In the genomic region with DNA sequence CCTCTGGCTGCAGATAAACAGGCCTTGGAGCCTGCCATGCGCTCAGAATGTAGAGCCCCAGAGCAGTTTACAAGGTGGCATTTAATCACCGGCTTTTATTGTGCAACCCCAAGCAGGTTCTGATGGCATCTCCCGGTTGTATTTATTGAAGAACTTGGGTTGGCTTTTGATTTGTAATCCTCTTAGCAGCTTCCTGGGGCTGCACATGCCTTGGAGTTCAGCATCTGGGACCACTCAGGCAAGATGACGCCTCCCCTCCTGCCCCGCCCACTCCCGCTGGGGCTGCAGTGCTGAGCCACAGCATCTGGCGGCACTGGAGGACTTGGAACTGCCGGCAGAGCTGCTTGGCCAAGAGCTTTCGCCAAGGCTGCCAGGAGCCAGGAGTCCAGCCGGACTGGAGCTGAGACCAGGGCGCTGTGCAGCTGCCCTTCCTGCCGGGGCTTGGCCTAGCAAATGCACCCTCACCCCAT, we compare ENCODE assay signal across 9 cellular contexts. TPM values are rescaled to one million over a fixed set of nuclear protein-coding genes. Genes with fewer than 3 reads are reported as not detected.
DNase-seq lines count a peak whose midpoint lies in the region; ATAC-seq and TF ChIP-seq lines count a peak whose summit lies in the region.
"Had no signal": no experiment of that assay in that cellular context is flagged by ENCODE, and none has a peak within 500 bp of the region (broad histone marks: within the 10 kb centered on the region; RNA-seq: fewer than 3 reads in every experiment).

No MANE protein-coding gene starts in this region.

- TF ChIP-seq CTCF in DND-41 (IDR thresholded peaks at IDR 0.05; ENCODE audit: borderline replicate concordance, extremely low read depth, low read length, poor library complexity, severe bottlenecking) = no peak

- H3K27me3 ChIP-seq in DND-41 (ENCODE audit: insufficient read depth, low read length, poor library complexity) = no peaks in the 10 kb centered on the region

- no peaks in the 10 kb centered on the region for H4K20me1 ChIP-seq in DND-41 (ENCODE audit: insufficient read depth, low read length)

- H3K9ac ChIP-seq in DND-41 (ENCODE audit: low read depth, low read length) = no peak overlapping the region
- no peak overlapping the region for H3K9ac ChIP-seq in SK-N-MC (ENCODE audit: insufficient read length)

- TF ChIP-seq POLR2A in erythroblast (IDR thresholded peaks at IDR 0.05; ENCODE audit: low read length) = no peak

- H3K9me3 ChIP-seq in DND-41 (ENCODE audit: insufficient read depth, low read length, severe bottlenecking) = no peaks in the 10 kb centered on the region
- no peaks in the 10 kb centered on the region for H3K9me3 ChIP-seq in SK-N-MC (ENCODE audit: low read depth, low read length)

- no peak for DNase-seq in DND-41
- DNase-seq in SK-N-MC (ENCODE audit: low read depth, low spot score) = peak; percentile 1
- peak; percentile 61 to 88 (median 78) for DNase-seq in head of caudate nucleus
- peak; percentile 96 for DNase-seq in posterior vena cava (ENCODE audit: low spot score)
- no peak for DNase-seq in stimulated activated CD4-positive, alpha-beta T cell treated with anti-CD3 and anti-CD28 coated beads, Interleukin-2, amount 100 ng/mL, for 24 hours
- DNase-seq in T-helper 2 cell = no peak
- no peak for DNase-seq in DMS153 treated with DMSO at 0.1 percent for 48 hours (lab: John Stamatoyannopoulos, UW; ENCODE audit: unreplicated experiment)
- no peak for DNase-seq in erythroblast (lab: John Stamatoyannopoulos, UW)
- DNase-seq: NCI-H526 treated with DMSO at 0.1 percent for 48 hours had no signal

- no peak overlapping the region for H3K27ac ChIP-seq in DND-41 (ENCODE audit: low read length)
- no peak overlapping the region for H3K27ac ChIP-seq in SK-N-MC

- ATAC-seq in DND-41 (ENCODE audit: insufficient read depth, low read depth) = peak; percentile 50; the same call in 2 of the 3 replicates

- no peaks in the 10 kb centered on the region for H3K79me2 ChIP-seq in DND-41 (ENCODE audit: insufficient read depth, low read length)

- H3K4me1 ChIP-seq in DND-41 (ENCODE audit: insufficient read depth, low read length) = no peaks in the 10 kb centered on the region

- H3K4me3 ChIP-seq in DND-41 (ENCODE audit: low read depth in 1 of 2, low read length in 2 of 2) (no peak overlapping the region), SK-N-MC (no peak overlapping the region)

- H3K36me3 ChIP-seq in DND-41 (ENCODE audit: insufficient read depth, low read length) (no peaks in the 10 kb centered on the region), SK-N-MC (ENCODE audit: insufficient read depth, low read length) (no peaks in the 10 kb centered on the region)

- intact Hi-C loops in head of caudate nucleus (cut with DNase I) = no loop called here
- intact Hi-C loops in posterior vena cava (cut with DNase I) = loop anchor here (2.0 to 10.0 kb wide), 2 partner anchors 128 to 130 kb away; no protein-coding TSS in a partner anchor

- no peak overlapping the region for H2AFZ ChIP-seq in DND-41 (ENCODE audit: low read depth, low read length)

- no peak overlapping the region for H3K4me2 ChIP-seq in DND-41 (ENCODE audit: insufficient read depth, low read length)

RNA-seq across cellular contexts. Expression of gene HTRA3, which starts 5.3 kb away (rescaled TPM):
- 100 to 1,000 TPM in 1 of 2 donors, 10 to 100 TPM in 1; 14.9 to 104 TPM for total RNA-seq in posterior vena cava

Comparison
In these comparisons a context has a peak if more than half of its experiments do, and no peak if none do; other contexts are left out.
1. DNase-seq: peak in SK-N-MC (single experiment), head of caudate nucleus (42 of 42) and posterior vena cava (single experiment); none in DND-41 (single experiment), stimulated activated CD4-positive, alpha-beta T cell treated with anti-CD3 and anti-CD28 coated beads, Interleukin-2, amount 100 ng/mL, for 24 hours (0 of 2), T-helper 2 cell (0 of 5), DMS153 treated with DMSO at 0.1 percent for 48 hours (single experiment) and erythroblast (0 of 2).